In genomic region chr19:41311072-41311471, GRCh38 we compare ENCODE assay signal across 1 cellular context.
TF ChIP-seq lines count a peak whose summit lies in the region.

No MANE protein-coding gene starts in this region.

TF ChIP-seq in HepG2, 621 proteins besides CTCF, POLR2A, EP300 and RAD21:
- no peak for TF ChIP-seq HNF1A (IDR thresholded peaks at IDR 0.05; ENCODE audit: low read depth)
- no peak for TF ChIP-seq HNF1A (CRISPR knock-in tag; IDR thresholded peaks at IDR 0.05; ENCODE audit: borderline replicate concordance)
- no peak for TF ChIP-seq POLR2AphosphoS5 (IDR thresholded peaks at IDR 0.05; ENCODE audit: low read depth, low read length)
TF ChIP-seq in HepG2: peak in this region for 0.
